ENCODE assay signal across 18 cellular contexts in the genomic region with DNA sequence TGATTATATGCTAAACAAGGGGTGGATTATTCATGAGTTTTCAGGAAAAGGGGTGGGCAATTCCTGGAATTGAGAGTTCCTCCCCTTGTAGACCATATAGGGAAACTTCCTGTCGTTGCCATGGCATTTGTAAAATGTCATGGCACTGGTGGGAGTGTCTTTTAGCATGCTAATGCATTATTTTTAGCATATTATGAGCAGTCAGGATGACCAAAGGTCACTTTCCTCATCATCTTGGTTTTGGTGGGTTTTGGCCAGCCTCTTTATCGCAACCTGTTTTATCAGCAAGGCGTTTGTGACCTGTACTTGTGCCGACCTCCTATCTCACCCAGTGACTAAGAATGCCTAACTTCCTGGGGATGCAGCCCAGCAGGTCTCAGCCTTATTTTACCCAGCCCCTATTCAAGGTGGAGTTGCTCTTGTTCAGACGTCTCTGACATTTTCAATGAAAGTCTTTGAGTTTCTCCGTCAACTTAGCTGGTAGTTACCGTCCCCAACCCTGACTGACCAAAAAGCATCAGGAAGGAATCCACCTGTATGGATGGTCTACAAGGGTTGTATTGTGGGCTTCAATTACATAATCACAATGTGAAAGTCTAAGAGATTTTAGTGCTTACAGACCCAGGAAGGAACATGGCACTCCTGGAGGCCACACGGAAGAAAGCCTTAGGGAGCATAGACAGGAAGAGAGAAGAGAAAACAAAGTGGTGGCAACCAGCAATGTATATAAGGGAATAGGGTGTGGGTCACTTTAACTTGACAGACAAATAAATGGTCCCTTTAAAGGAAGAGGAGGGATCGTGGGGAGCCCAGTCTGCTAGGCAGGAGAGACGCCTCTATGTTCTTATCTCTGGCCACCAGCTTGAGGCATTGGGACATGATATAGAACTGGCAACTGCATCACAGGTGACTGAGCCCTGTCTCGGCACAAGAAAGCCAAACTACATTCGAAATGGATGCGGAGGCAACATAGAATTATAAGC.
A peak's percentile ranks its signal among the peaks of the same experiment; 100 is the strongest.
DNase-seq lines count a peak whose midpoint lies in the region; ATAC-seq, FAIRE-seq and TF ChIP-seq lines count a peak whose summit lies in the region.
"Had no signal": no experiment of that assay in that cellular context is flagged by ENCODE, and none has a peak within 500 bp of the region (broad histone marks: within the 10 kb centered on the region; RNA-seq: fewer than 3 reads in every experiment).

No MANE protein-coding gene starts in this region.

- dilution Hi-C loops in mammary epithelial cell (cut with HindIII; ENCODE audit: low sequenced_read_pairs), result no loop called here

- H2AFZ ChIP-seq in mammary epithelial cell (ENCODE audit: low read depth, low read length), result no peak overlapping the region
- H2AFZ ChIP-seq in hepatocyte, result no peak overlapping the region

- in situ Hi-C loops in mammary epithelial cell (cut with MboI; ENCODE audit: low sequenced_read_pairs in 2 of 2), result no loop called here

- CTCF ChIA-PET in mammary epithelial cell (lab: Charles Lee; ENCODE audit: low non-redundant PET), result no interaction called here

- WGBS in mammary epithelial cell (ENCODE audit: low coverage, missing lambda C conversion rate), result 92% methylated on average over 13 of the region's 13 CpGs
- WGBS in upper lobe of left lung, 2 donors, result 85 to 88% methylated on average over 13 of the region's 13 CpGs
- 81% methylated on average over 13 of the region's 13 CpGs for WGBS in hepatocyte (ENCODE audit: low lambda C conversion rate, missing lambda C conversion rate)

- intact Hi-C loops in breast epithelium (cut with DNase I; ENCODE audit: low total_unique reads), result no loop called here
- intact Hi-C loops in mammary epithelial cell (cut with micrococcal nuclease), result no loop called here
- intact Hi-C loops in lower lobe of right lung (cut with DNase I), result no loop called here

- no peaks in the 10 kb centered on the region for H3K36me3 ChIP-seq in breast epithelium
- H3K36me3 ChIP-seq in mammary epithelial cell (ENCODE audit: insufficient read depth, low read length), result no peaks in the 10 kb centered on the region
- H3K36me3 ChIP-seq in lower lobe of right lung, result no peaks in the 10 kb centered on the region
- H3K36me3 ChIP-seq in upper lobe of left lung, result no peaks in the 10 kb centered on the region
- H3K36me3 ChIP-seq in hepatocyte (replicated peaks; ENCODE audit: insufficient read depth, low read depth), result no peaks in the 10 kb centered on the region

- no peak for TF ChIP-seq EP300 in upper lobe of left lung (IDR thresholded peaks at IDR 0.05)

- no peaks in the 10 kb centered on the region for H3K27me3 ChIP-seq in breast epithelium
- H3K27me3 ChIP-seq in mammary epithelial cell (ENCODE audit: insufficient read depth, low read length), result no peaks in the 10 kb centered on the region
- no peaks in the 10 kb centered on the region for H3K27me3 ChIP-seq in lower lobe of right lung (ENCODE audit: low read depth)
- no peaks in the 10 kb centered on the region for H3K27me3 ChIP-seq in upper lobe of left lung
- H3K27me3 ChIP-seq in hepatocyte, result no peaks in the 10 kb centered on the region

- H3K9ac ChIP-seq in mammary epithelial cell (ENCODE audit: insufficient read depth, low read length), result no peak overlapping the region

- peak in 1 of 2 donors; percentile 22 for ATAC-seq in lower lobe of right lung
- no peak for ATAC-seq in upper lobe of left lung (ENCODE audit: low FRiP score in 2 of 2)

- no TSS peak for BruUV-seq in mammary epithelial cell (replicated peaks; lab: Mats Ljungman, UMichigan)

- no peaks in the 10 kb centered on the region for H3K9me2 ChIP-seq in hepatocyte (replicated peaks; ENCODE audit: insufficient read depth)

- H3K27ac ChIP-seq in breast epithelium, result peak overlapping the region; percentile 79 to 88
- no peak overlapping the region for H3K27ac ChIP-seq in mammary epithelial cell (ENCODE audit: insufficient read depth, low read depth, low read length)
- H3K27ac ChIP-seq in lower lobe of right lung, result peak overlapping the region; percentile 48
- H3K27ac ChIP-seq in upper lobe of left lung, result peak overlapping the region in 3 of 4 donors; percentile 43 to 48 (median 45)
- H3K27ac ChIP-seq in hepatocyte, result no peak overlapping the region

- TF ChIP-seq CTCF in breast epithelium (IDR thresholded peaks at IDR 0.05) (no peak), mammary epithelial cell (conservative IDR thresholded peaks at IDR 0.05 in 1 of 2, IDR thresholded peaks at IDR 0.05 in 1 of 2; ENCODE audit: extremely low read depth in 1 of 2, insufficient read depth in 1 of 2, low read depth in 1 of 2, low read length in 2 of 2) (no peak), choroid plexus epithelial cell (conservative IDR thresholded peaks at IDR 0.05; ENCODE audit: low read depth, low read length) (no peak), lower lobe of right lung (IDR thresholded peaks at IDR 0.05) (no peak), upper lobe of left lung (IDR thresholded peaks at IDR 0.05) (no peak), hepatocyte (IDR thresholded peaks at IDR 0.05; ENCODE audit: poor library complexity) (no peak)

- no peaks in the 10 kb centered on the region for H3K79me2 ChIP-seq in mammary epithelial cell (ENCODE audit: insufficient read depth, low read length)
- H3K79me2 ChIP-seq in hepatocyte, result no peaks in the 10 kb centered on the region

- DNase-seq in breast epithelium (ENCODE audit: low spot score in 2 of 2) (no peak), mammary epithelial cell (no peak), choroid plexus epithelial cell (ENCODE audit: low read depth) (peak; percentile 92), lower lobe of right lung (no peak), upper lobe of left lung (no peak), hepatocyte (ENCODE audit: low spot score) (no peak), H54 (ENCODE audit: insufficient read length, low spot score) (no peak), NCI-H524 treated with DMSO at 0.1 percent for 48 hours (lab: John Stamatoyannopoulos, UW) (no peak)
- DNase-seq: activated B cell treated with CpG ODN at 0.5 μM for 24 hours; activated effector memory CD4-positive, alpha-beta T cell treated with Interleukin-2 at 50 U/mL for 16 hours; CD4-positive, alpha-beta memory T cell; effector memory CD4-positive, alpha-beta T cell; glutamatergic neuron; Kasumi-1; NCI-H510A; stimulated activated CD4-positive, alpha-beta T cell treated with anti-CD3 and anti-CD28 coated beads, Interleukin-15, amount 100 ng/mL, for 24 hours had no signal

- no peak for FAIRE-seq in H54 (lab: Jason Lieb, UNC)
- FAIRE-seq: A204.1, keratinocyte had no signal

- no peak for TF ChIP-seq POLR2A in breast epithelium (IDR thresholded peaks at IDR 0.05)
- TF ChIP-seq POLR2A in upper lobe of left lung (IDR thresholded peaks at IDR 0.05), result no peak
- TF ChIP-seq POLR2A in H54 (IDR thresholded peaks at IDR 0.05; ENCODE audit: low read depth, low read length), result no peak

- H3K4me1 ChIP-seq in breast epithelium (peaks cover under 1 to 8% of the 10 kb centered on the region in 2 donors), mammary epithelial cell (ENCODE audit: insufficient read depth, low read length) (peaks cover 34% of the 10 kb centered on the region), lower lobe of right lung (peaks cover 22% of the 10 kb centered on the region), upper lobe of left lung (peaks cover 5 to 21% (median 13%) of the 10 kb centered on the region in 4 donors), hepatocyte (ENCODE audit: insufficient read depth) (peaks cover under 1% of the 10 kb centered on the region)

- H4K20me1 ChIP-seq in mammary epithelial cell (ENCODE audit: insufficient read depth, low read length), result no peaks in the 10 kb centered on the region
- H4K20me1 ChIP-seq in hepatocyte (ENCODE audit: insufficient read depth, poor library complexity, severe bottlenecking), result no peaks in the 10 kb centered on the region

- H3K4me2 ChIP-seq in mammary epithelial cell (ENCODE audit: insufficient read depth, low read depth, low read length) (no peak overlapping the region), hepatocyte (no peak overlapping the region)

- H3K4me3 ChIP-seq in breast epithelium, result no peak overlapping the region
- H3K4me3 ChIP-seq in mammary epithelial cell (replicated peaks in 1 of 3; ENCODE audit: insufficient read depth in 1 of 3, low read depth in 2 of 3, low read length in 3 of 3), result no peak overlapping the region
- H3K4me3 ChIP-seq in choroid plexus epithelial cell (ENCODE audit: low read depth, low read length), result no peak overlapping the region
- no peak overlapping the region for H3K4me3 ChIP-seq in lower lobe of right lung
- no peak overlapping the region for H3K4me3 ChIP-seq in upper lobe of left lung
- H3K4me3 ChIP-seq in hepatocyte, result no peak overlapping the region

- H3K9me3 ChIP-seq in breast epithelium, result no peaks in the 10 kb centered on the region
- no peaks in the 10 kb centered on the region for H3K9me3 ChIP-seq in mammary epithelial cell (replicated peaks; ENCODE audit: insufficient read depth, low read length)
- no peaks in the 10 kb centered on the region for H3K9me3 ChIP-seq in lower lobe of right lung
- H3K9me3 ChIP-seq in upper lobe of left lung, result no peaks in the 10 kb centered on the region
- H3K9me3 ChIP-seq in hepatocyte (ENCODE audit: low read depth), result no peaks in the 10 kb centered on the region

Comparison
In these comparisons a context has a peak if more than half of its experiments do, and no peak if none do; other contexts are left out.
1. H3K27ac ChIP-seq: peak in breast epithelium (2 of 2), lower lobe of right lung (single experiment) and upper lobe of left lung (3 of 4); none in mammary epithelial cell (single experiment) and hepatocyte (single experiment).